1 cellular context compared by ENCODE assay signal in genomic region chr12:115597157-115597712, GRCh38.
TF ChIP-seq lines count a peak whose summit lies in the region.

No MANE protein-coding gene starts in this region.

TF ChIP-seq in IMR-90, 13 proteins besides CTCF, POLR2A, EP300 and RAD21 (continued from another document):
- TF ChIP-seq ELK1 (IDR thresholded peaks at IDR 0.05; ENCODE audit: borderline replicate concordance, low read depth, low read length), result no peak
- TF ChIP-seq NFE2L2 (IDR thresholded peaks at IDR 0.05; ENCODE audit: low read depth, low read length), result no peak
- TF ChIP-seq RCOR1 (IDR thresholded peaks at IDR 0.05; ENCODE audit: insufficient replicate concordance, low read length), result no peak
